7 cellular contexts compared by ENCODE assay signal in genomic region chr4:88478247-88478646, GRCh38.
"Had no signal": no experiment of that assay in that cellular context is flagged by ENCODE, and none has a peak within 500 bp of the region (broad histone marks: within the 10 kb centered on the region; RNA-seq: fewer than 3 reads in every experiment).

No MANE protein-coding gene starts in this region.

- FAIRE-seq: GM12878, GM12891, GM12892, GM18507, GM19239 had no signal

- DNase-seq: GDM1, GF-D8 had no signal

- ATAC-seq: GM12878 had no signal

- H3K4me3 ChIP-seq: GM12878 had no signal
